In the genomic region with DNA sequence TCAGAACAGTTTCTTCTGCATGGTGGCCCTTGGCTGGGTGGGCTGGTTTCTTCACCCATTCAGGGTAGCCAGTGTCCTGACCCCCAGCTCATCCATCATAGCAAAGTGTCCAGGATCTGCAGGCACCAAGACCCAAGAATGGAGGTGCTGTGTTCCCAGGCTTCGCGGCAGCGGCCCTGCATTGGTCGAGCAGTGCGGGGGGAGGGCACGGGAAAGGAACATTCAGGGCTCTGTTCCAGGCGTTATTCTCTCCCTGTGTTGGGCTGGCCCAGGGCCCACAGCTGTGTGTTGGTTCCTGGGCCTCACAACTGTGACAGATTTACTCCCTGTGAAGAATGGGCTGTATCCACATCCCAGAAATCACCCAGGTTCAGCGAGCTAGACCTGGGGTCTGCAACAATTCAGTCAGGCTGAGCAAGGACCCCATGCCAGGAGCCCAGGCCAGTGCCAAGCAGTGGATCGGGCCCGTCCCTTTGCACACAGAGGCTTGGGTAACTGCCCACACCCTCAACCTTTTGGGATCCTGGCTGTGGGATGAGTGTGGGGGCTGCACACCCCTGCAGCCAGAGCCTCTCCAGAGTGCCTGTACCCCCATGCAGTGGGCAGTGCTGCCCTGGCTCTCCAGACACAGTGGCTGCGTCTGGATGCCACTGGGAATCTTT, we compare ENCODE assay signal across 16 cellular contexts. TPM values are rescaled to one million over a fixed set of nuclear protein-coding genes. Genes with fewer than 3 reads are reported as not detected.
DNase-seq lines count a peak whose midpoint lies in the region; ATAC-seq lines count a peak whose summit lies in the region.
"Had no signal": no experiment of that assay in that cellular context is flagged by ENCODE, and none has a peak within 500 bp of the region (broad histone marks: within the 10 kb centered on the region; RNA-seq: fewer than 3 reads in every experiment).

No MANE protein-coding gene starts in this region.

- H4K91ac ChIP-seq in neuronal stem cell (ENCODE audit: low read depth, low read length, poor library complexity) = no peak overlapping the region

- no peak overlapping the region for H3K4ac ChIP-seq in neuronal stem cell (ENCODE audit: low read length)

- DNase-seq in anterior cingulate cortex (lab: John Stamatoyannopoulos, UW) = peak in 51 of 58 donors; percentile 25 to 82 (median 65)
- peak; percentile 76 for DNase-seq in globus pallidus (ENCODE audit: low spot score)
- no peak for DNase-seq in neuronal stem cell (ENCODE audit: low spot score)
- no peak for DNase-seq in stimulated activated CD4-positive, alpha-beta T cell treated with anti-CD3 and anti-CD28 coated beads, Interleukin-1b, Interleukin-23, amount 100 ng/mL, for 48 hours
- no peak for DNase-seq in COR-L47 (lab: John Stamatoyannopoulos, UW)
- DNase-seq: activated CD8-positive, alpha-beta memory T cell treated with anti-CD3 and anti-CD28 coated beads, Interleukin-2, amount 50 U/mL, for 4 hours; activated naive CD4-positive, alpha-beta T cell treated with anti-CD3 and anti-CD28 coated beads for 36 hours; central memory CD4-positive, alpha-beta T cell; DMS79; glutamatergic neuron; left colon; stimulated activated CD4-positive, alpha-beta T cell treated with anti-CD3 and anti-CD28 coated beads, Interleukin-2, amount 100 ng/mL, for 48 hours; stimulated activated CD8-positive, alpha-beta memory T cell treated with anti-CD3 and anti-CD28 coated beads, Interleukin-4, amount 100 ng/mL, for 48 hours had no signal

- no CpG with 5 or more reads among the region's 11 CpGs for WGBS in neuronal stem cell (ENCODE audit: extremely low coverage in 2 of 2, insufficient read length in 2 of 2, insufficient replicate concordance in 1 of 2), 2 donors

- H2BK15ac ChIP-seq in neuronal stem cell (ENCODE audit: low read length) = no peak overlapping the region

- no peaks in the 10 kb centered on the region for H3K27me3 ChIP-seq in neuronal stem cell (ENCODE audit: control insufficient read depth in 3 of 3, insufficient read depth in 3 of 3, low read depth in 1 of 3, low read length in 3 of 3)
- H3K27me3 ChIP-seq: BLaER1 had no signal

- no peak overlapping the region for H2BK120ac ChIP-seq in neuronal stem cell (ENCODE audit: low read depth, low read length)

- H3K4me1 ChIP-seq in neuronal stem cell (ENCODE audit: control insufficient read depth in 2 of 2, insufficient read depth in 1 of 2, low read depth in 1 of 2, low read length in 2 of 2) = peaks cover 9% of the 10 kb centered on the region in 2 donors

- peaks cover 0 to 3% of the 10 kb centered on the region in 2 donors for H3K9me3 ChIP-seq in neuronal stem cell (replicated peaks in 1 of 2; ENCODE audit: control insufficient read depth in 2 of 2, insufficient read depth in 1 of 2, low read depth in 1 of 2, low read length in 2 of 2)
- H3K9me3 ChIP-seq: BLaER1 had no signal

- no peak overlapping the region for H2BK12ac ChIP-seq in neuronal stem cell (ENCODE audit: low read length)

- no peak overlapping the region for H2BK5ac ChIP-seq in neuronal stem cell (ENCODE audit: low read length)

- peak overlapping the region; percentile 38 for H3K18ac ChIP-seq in neuronal stem cell (ENCODE audit: low read length)

- H2AFZ ChIP-seq in neuronal stem cell (ENCODE audit: low read length) = no peak overlapping the region

- H3K27ac ChIP-seq in neuronal stem cell (replicated peaks; ENCODE audit: low read length) (no peak overlapping the region), temporal lobe (ENCODE audit: low read depth, low read length) (peak overlapping the region; percentile 73)
- H3K27ac ChIP-seq: BLaER1 had no signal

- no peak overlapping the region for H3K23ac ChIP-seq in neuronal stem cell (ENCODE audit: low read depth, low read length, poor library complexity)

- H3K79me1 ChIP-seq in neuronal stem cell (ENCODE audit: low read depth, low read length) = peaks cover 22% of the 10 kb centered on the region

- H3K9ac ChIP-seq in neuronal stem cell (ENCODE audit: low read depth, low read length, poor library complexity) = no peak overlapping the region
- H3K9ac ChIP-seq: BLaER1 had no signal

- no peak overlapping the region for H3K14ac ChIP-seq in neuronal stem cell (ENCODE audit: low read length)

- H4K8ac ChIP-seq in neuronal stem cell (ENCODE audit: low read depth, low read length) = no peak overlapping the region

- no peak for ATAC-seq in HG03280 (IDR thresholded peaks at IDR 0.05; ENCODE audit: unreplicated experiment)
- ATAC-seq: left colon had no signal

- no peak overlapping the region for H3K4me2 ChIP-seq in neuronal stem cell (ENCODE audit: insufficient read depth, low read length, poor library complexity, severe bottlenecking)
- H3K4me2 ChIP-seq: BLaER1 had no signal

- H3K4me3 ChIP-seq in neuronal stem cell (ENCODE audit: low read length in 2 of 2) = no peak overlapping the region
- H3K4me3 ChIP-seq: BLaER1 had no signal

- H2AK5ac ChIP-seq in neuronal stem cell (ENCODE audit: low read depth, low read length) = no peak overlapping the region

- H3K36me3 ChIP-seq in neuronal stem cell (replicated peaks in 1 of 2; ENCODE audit: control insufficient read depth in 2 of 2, insufficient read depth in 2 of 2, low read length in 2 of 2) = peaks cover 17 to 71% of the 10 kb centered on the region in 2 donors

RNA-seq across cellular contexts. Expression of gene GPT2, which starts 10.0 kb away (rescaled TPM):
- 19.5 TPM for polyA plus RNA-seq in neuronal stem cell (2013, experiment 1 of 2)
- polyA plus RNA-seq in neuronal stem cell (2013, experiment 2 of 2) = 19.1 TPM
- 16.5 TPM for total RNA-seq in temporal lobe

Comparison
In these comparisons a context has a peak if more than half of its experiments do, and no peak if none do; other contexts are left out.
1. DNase-seq: peak in anterior cingulate cortex (51 of 58) and globus pallidus (single experiment); none in neuronal stem cell (single experiment), stimulated activated CD4-positive, alpha-beta T cell treated with anti-CD3 and anti-CD28 coated beads, Interleukin-1b, Interleukin-23, amount 100 ng/mL, for 48 hours (single experiment) and COR-L47 (single experiment).